ENCODE assay signal across 2 cellular contexts in the genomic region with DNA sequence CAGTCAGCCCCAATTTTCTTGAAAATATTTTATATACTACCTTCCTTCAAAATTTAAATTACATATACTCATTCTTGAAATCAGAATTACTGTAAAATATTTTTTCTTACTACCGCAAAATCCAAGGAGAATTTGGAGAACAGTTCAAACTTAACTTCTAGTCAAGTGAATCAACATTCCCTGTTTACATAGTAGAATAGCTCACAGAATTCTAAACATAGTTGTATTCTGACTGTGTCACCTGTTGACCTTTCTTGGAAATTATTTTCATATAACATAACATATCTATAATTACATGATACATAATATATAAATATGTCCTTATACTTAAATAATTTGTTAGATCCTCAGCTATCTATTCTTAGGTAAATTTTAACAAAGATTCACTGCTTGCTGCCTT.
A peak's percentile ranks its signal among the peaks of the same experiment; 100 is the strongest.
TF ChIP-seq lines count a peak whose summit lies in the region.

No MANE protein-coding gene starts in this region.

TF ChIP-seq in SK-N-SH, 30 proteins besides CTCF, POLR2A, EP300 and RAD21 (continued from another document):
- TF ChIP-seq FOXM1 (IDR thresholded peaks at IDR 0.05; ENCODE audit: low read depth) (0 out of 2 replicates have a peak, but pooled peaks have one; percentile 39), TEAD4 (IDR thresholded peaks at IDR 0.05; ENCODE audit: borderline replicate concordance, insufficient read depth) (0 out of 2 replicates have a peak, but pooled peaks have one; percentile 35), JUND (IDR thresholded peaks at IDR 0.05) (0 out of 2 replicates have a peak, but pooled peaks have one; percentile 55)
- TF ChIP-seq, protein P1, sequence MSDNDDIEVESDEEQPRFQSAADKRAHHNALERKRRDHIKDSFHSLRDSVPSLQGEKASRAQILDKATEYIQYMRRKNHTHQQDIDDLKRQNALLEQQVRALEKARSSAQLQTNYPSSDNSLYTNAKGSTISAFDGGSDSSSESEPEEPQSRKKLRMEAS (IDR thresholded peaks at IDR 0.05; ENCODE audit: low read depth): no peak
- TF ChIP-seq, protein P2, sequence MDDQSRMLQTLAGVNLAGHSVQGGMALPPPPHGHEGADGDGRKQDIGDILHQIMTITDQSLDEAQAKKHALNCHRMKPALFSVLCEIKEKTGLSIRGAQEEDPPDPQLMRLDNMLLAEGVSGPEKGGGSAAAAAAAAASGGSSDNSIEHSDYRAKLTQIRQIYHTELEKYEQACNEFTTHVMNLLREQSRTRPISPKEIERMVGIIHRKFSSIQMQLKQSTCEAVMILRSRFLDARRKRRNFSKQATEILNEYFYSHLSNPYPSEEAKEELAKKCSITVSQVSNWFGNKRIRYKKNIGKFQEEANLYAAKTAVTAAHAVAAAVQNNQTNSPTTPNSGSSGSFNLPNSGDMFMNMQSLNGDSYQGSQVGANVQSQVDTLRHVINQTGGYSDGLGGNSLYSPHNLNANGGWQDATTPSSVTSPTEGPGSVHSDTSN (IDR thresholded peaks at IDR 0.05): peak; percentile 16; the same call in 1 of the 2 replicates
TF ChIP-seq in SK-N-SH: peak in this region for 7.

TF ChIP-seq in SK-N-SH treated with all-trans-retinoic acid at 6 μM for 48 hours, 23 proteins besides CTCF, POLR2A, EP300 and RAD21 (continued from another document):
- TF ChIP-seq, protein P3, sequence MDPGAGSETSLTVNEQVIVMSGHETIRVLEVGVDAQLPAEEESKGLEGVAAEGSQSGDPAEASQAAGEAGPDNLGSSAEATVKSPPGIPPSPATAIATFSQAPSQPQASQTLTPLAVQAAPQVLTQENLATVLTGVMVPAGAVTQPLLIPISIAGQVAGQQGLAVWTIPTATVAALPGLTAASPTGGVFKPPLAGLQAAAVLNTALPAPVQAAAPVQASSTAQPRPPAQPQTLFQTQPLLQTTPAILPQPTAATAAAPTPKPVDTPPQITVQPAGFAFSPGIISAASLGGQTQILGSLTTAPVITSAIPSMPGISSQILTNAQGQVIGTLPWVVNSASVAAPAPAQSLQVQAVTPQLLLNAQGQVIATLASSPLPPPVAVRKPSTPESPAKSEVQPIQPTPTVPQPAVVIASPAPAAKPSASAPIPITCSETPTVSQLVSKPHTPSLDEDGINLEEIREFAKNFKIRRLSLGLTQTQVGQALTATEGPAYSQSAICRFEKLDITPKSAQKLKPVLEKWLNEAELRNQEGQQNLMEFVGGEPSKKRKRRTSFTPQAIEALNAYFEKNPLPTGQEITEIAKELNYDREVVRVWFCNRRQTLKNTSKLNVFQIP (CRISPR knock-in tag; IDR thresholded peaks at IDR 0.05; ENCODE audit: borderline replicate concordance, low read depth): no peak
- TF ChIP-seq ZFP3 (CRISPR knock-in tag; IDR thresholded peaks at IDR 0.05) (no peak), ZFP30 (CRISPR knock-in tag; IDR thresholded peaks at IDR 0.05) (no peak), OSR1 (CRISPR knock-in tag; IDR thresholded peaks at IDR 0.05) (no peak), BACH2 (CRISPR knock-in tag; IDR thresholded peaks at IDR 0.05; ENCODE audit: borderline replicate concordance) (no peak), ZC3H10 (CRISPR knock-in tag; IDR thresholded peaks at IDR 0.05) (no peak)
- TF ChIP-seq, protein P4, sequence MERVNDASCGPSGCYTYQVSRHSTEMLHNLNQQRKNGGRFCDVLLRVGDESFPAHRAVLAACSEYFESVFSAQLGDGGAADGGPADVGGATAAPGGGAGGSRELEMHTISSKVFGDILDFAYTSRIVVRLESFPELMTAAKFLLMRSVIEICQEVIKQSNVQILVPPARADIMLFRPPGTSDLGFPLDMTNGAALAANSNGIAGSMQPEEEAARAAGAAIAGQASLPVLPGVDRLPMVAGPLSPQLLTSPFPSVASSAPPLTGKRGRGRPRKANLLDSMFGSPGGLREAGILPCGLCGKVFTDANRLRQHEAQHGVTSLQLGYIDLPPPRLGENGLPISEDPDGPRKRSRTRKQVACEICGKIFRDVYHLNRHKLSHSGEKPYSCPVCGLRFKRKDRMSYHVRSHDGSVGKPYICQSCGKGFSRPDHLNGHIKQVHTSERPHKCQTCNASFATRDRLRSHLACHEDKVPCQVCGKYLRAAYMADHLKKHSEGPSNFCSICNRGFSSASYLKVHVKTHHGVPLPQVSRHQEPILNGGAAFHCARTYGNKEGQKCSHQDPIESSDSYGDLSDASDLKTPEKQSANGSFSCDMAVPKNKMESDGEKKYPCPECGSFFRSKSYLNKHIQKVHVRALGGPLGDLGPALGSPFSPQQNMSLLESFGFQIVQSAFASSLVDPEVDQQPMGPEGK (CRISPR knock-in tag; IDR thresholded peaks at IDR 0.05; ENCODE audit: borderline replicate concordance): no peak
- TF ChIP-seq, protein P5, sequence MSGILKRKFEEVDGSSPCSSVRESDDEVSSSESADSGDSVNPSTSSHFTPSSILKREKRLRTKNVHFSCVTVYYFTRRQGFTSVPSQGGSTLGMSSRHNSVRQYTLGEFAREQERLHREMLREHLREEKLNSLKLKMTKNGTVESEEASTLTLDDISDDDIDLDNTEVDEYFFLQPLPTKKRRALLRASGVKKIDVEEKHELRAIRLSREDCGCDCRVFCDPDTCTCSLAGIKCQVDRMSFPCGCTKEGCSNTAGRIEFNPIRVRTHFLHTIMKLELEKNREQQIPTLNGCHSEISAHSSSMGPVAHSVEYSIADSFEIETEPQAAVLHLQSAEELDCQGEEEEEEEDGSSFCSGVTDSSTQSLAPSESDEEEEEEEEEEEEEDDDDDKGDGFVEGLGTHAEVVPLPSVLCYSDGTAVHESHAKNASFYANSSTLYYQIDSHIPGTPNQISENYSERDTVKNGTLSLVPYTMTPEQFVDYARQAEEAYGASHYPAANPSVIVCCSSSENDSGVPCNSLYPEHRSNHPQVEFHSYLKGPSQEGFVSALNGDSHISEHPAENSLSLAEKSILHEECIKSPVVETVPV (CRISPR knock-in tag; IDR thresholded peaks at IDR 0.05): no peak
- TF ChIP-seq, protein P6, sequence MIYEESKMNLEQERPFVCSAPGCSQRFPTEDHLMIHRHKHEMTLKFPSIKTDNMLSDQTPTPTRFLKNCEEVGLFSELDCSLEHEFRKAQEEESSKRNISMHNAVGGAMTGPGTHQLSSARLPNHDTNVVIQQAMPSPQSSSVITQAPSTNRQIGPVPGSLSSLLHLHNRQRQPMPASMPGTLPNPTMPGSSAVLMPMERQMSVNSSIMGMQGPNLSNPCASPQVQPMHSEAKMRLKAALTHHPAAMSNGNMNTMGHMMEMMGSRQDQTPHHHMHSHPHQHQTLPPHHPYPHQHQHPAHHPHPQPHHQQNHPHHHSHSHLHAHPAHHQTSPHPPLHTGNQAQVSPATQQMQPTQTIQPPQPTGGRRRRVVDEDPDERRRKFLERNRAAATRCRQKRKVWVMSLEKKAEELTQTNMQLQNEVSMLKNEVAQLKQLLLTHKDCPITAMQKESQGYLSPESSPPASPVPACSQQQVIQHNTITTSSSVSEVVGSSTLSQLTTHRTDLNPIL (CRISPR knock-in tag; IDR thresholded peaks at IDR 0.05; ENCODE audit: low read depth): no peak
